9 cellular contexts compared by ENCODE assay signal in genomic region chr15:31439328-31439727, GRCh38.
DNase-seq lines count a peak whose midpoint lies in the region; ATAC-seq and TF ChIP-seq lines count a peak whose summit lies in the region.
"Had no signal": no experiment of that assay in that cellular context is flagged by ENCODE, and none has a peak within 500 bp of the region (broad histone marks: within the 10 kb centered on the region; RNA-seq: fewer than 3 reads in every experiment).

No MANE protein-coding gene starts in this region.

- no peak for DNase-seq in heart left ventricle
- no peak for DNase-seq in right cardiac atrium
- DNase-seq in SK-MEL-5 (ENCODE audit: low read depth, low spot score) = peak; percentile 57
- DNase-seq in foreskin keratinocyte = no peak
- DNase-seq in transverse colon = peak; percentile 66
- no peak for DNase-seq in DMS79 (lab: John Stamatoyannopoulos, UW)
- DNase-seq in NCI-H748 treated with DMSO at 0.1 percent for 48 hours (lab: John Stamatoyannopoulos, UW) = no peak

- WGBS in heart left ventricle, 4 donors = 86 to 87% (median 86%) methylated on average over 10 of the region's 10 CpGs
- WGBS in right cardiac atrium = 83% methylated on average over 10 of the region's 10 CpGs
- 80% methylated on average over 10 of the region's 10 CpGs; no CpG with 5 or more reads in 1 of the 2 donors for WGBS in transverse colon (ENCODE audit: low coverage in 1 of 2), 2 donors

- intact Hi-C loops in heart left ventricle (cut with DNase I) = loop anchor here (2.0 to 10.0 kb wide), 14 partner anchors 37 to 237 kb away; partner anchors contain the start of gene KLF13 (in 2 of the 10)
- intact Hi-C loops in right cardiac atrium (cut with DNase I) = loop anchor here in 2 of 4 donors (5.0 to 10.0 kb wide), 5 partner anchors 37 to 237 kb away; no protein-coding TSS in a partner anchor
- intact Hi-C loops in transverse colon (cut with DNase I; ENCODE audit: low total_unique reads) = loop anchor here (5.0 to 10.0 kb wide), 2 partner anchors 75 to 227 kb away; no protein-coding TSS in a partner anchor

- in situ Hi-C loops in SK-MEL-5 (cut with HindIII; ENCODE audit: low pct_unique_long_range_greater_than_20kb, low sequenced_read_pairs) (no loop called here), transverse colon (cut with MboI; ENCODE audit: low pct_ligation_motif_present in 1 of 4, low pct_unique_long_range_greater_than_20kb in 1 of 4, low sequenced_read_pairs in 3 of 4) (loop anchor here in 2 of 4 donors (10.0 to 25.0 kb wide), 2 partner anchors 55 to 227 kb away; no protein-coding TSS in a partner anchor)

- TF ChIP-seq CTCF in heart left ventricle (IDR thresholded peaks at IDR 0.05) = peak in 10 of 12 donors; percentile 6 to 40 (median 21)
- TF ChIP-seq CTCF in foreskin keratinocyte (conservative IDR thresholded peaks at IDR 0.05) = peak; percentile 59
- TF ChIP-seq CTCF in transverse colon (IDR thresholded peaks at IDR 0.05) = peak; percentile 24 to 74 (median 45)

- no peak for TF ChIP-seq POLR2A in heart left ventricle (IDR thresholded peaks at IDR 0.05)
- TF ChIP-seq POLR2A in transverse colon (IDR thresholded peaks at IDR 0.05) = no peak

- H3K27me3 ChIP-seq in heart left ventricle = no peaks in the 10 kb centered on the region
- no peaks in the 10 kb centered on the region for H3K27me3 ChIP-seq in right cardiac atrium (ENCODE audit: control insufficient read depth, insufficient read depth)
- H3K27me3 ChIP-seq in foreskin keratinocyte = no peaks in the 10 kb centered on the region
- no peaks in the 10 kb centered on the region for H3K27me3 ChIP-seq in transverse colon

- no peaks in the 10 kb centered on the region for H3K36me3 ChIP-seq in heart left ventricle
- H3K36me3 ChIP-seq in transverse colon = no peaks in the 10 kb centered on the region

- H3K9me3 ChIP-seq in heart left ventricle = no peaks in the 10 kb centered on the region
- H3K9me3 ChIP-seq in right cardiac atrium (ENCODE audit: control insufficient read depth, low read length) = no peaks in the 10 kb centered on the region
- no peaks in the 10 kb centered on the region for H3K9me3 ChIP-seq in transverse colon

- no peak for TF ChIP-seq EP300 in transverse colon (IDR thresholded peaks at IDR 0.05; ENCODE audit: low read depth)

- H3K27ac ChIP-seq in heart left ventricle (no peak overlapping the region), right cardiac atrium (ENCODE audit: low read length) (no peak overlapping the region), foreskin keratinocyte (no peak overlapping the region), transverse colon (no peak overlapping the region)
- H3K27ac ChIP-seq: SK-N-MC had no signal

- no peak for ATAC-seq in heart left ventricle
- ATAC-seq in right cardiac atrium = no peak
- no peak for ATAC-seq in foreskin keratinocyte
- ATAC-seq in activated CD4-positive, CD25-positive, alpha-beta regulatory T cell treated with anti-CD3 and anti-CD28 coated beads, Interleukin-2, amount 50 U/mL, for 24 hours = no peak

- no peak overlapping the region for H3K4me3 ChIP-seq in heart left ventricle
- H3K4me3 ChIP-seq in right cardiac atrium (ENCODE audit: low read length) = no peak overlapping the region
- no peak overlapping the region for H3K4me3 ChIP-seq in transverse colon
- H3K4me3 ChIP-seq: SK-N-MC had no signal

- H3K4me1 ChIP-seq in heart left ventricle (peaks cover 0 to 74% (median 26%) of the 10 kb centered on the region in 12 donors), right cardiac atrium (ENCODE audit: control insufficient read depth, insufficient read depth, low read length) (peaks cover 4% of the 10 kb centered on the region), foreskin keratinocyte (peaks cover 40% of the 10 kb centered on the region), transverse colon (peaks cover 19 to 66% (median 36%) of the 10 kb centered on the region in 4 donors)

Comparison
In these comparisons a context has a peak if more than half of its experiments do, and no peak if none do; other contexts are left out.
1. DNase-seq: peak in SK-MEL-5 (single experiment) and transverse colon (single experiment); none in heart left ventricle (0 of 5), right cardiac atrium (0 of 3), foreskin keratinocyte (0 of 2), DMS79 (single experiment) and NCI-H748 treated with DMSO at 0.1 percent for 48 hours (single experiment).
2. Peak in every context shown above with its lines, with median percentiles within 50 percentile points of each other: CTCF ChIP-seq.